Comparison of ENCODE assay signal across 25 cellular contexts in genomic region chr13:28376604-28377003, GRCh38.
DNase-seq lines count a peak whose midpoint lies in the region; ATAC-seq and TF ChIP-seq lines count a peak whose summit lies in the region.
"Had no signal": no experiment of that assay in that cellular context is flagged by ENCODE, and none has a peak within 500 bp of the region (broad histone marks: within the 10 kb centered on the region; RNA-seq: fewer than 3 reads in every experiment).

No MANE protein-coding gene starts in this region.

- no peak overlapping the region for H2BK120ac ChIP-seq in H9 (ENCODE audit: low read depth, low read length, poor library complexity, severe bottlenecking)

- H3K4me3 Mint-ChIP-seq in H9 = no peak overlapping the region
- no peak overlapping the region for H3K4me3 Mint-ChIP-seq in WTC11
- no peak overlapping the region for H3K4me3 Mint-ChIP-seq in stimulated activated naive B cell treated with anti-CD40 and anti-IgM and Interleukin-4, amounts not matched to agents 10 μg/mL and 1 μg/mL and 100 μg/mL, for 72 hours
- H3K4me3 Mint-ChIP-seq: activated CD4-positive, alpha-beta memory T cell treated with anti-CD3 and anti-CD28 coated beads for 36 hours; activated naive CD8-positive, alpha-beta T cell treated with anti-CD3 and anti-CD28 coated beads, Interleukin-2, amount 50 U/mL, for 24 hours; B cell; brain; memory B cell; naive thymus-derived CD4-positive, alpha-beta T cell had no signal

- H3K23me2 ChIP-seq in H9 (ENCODE audit: insufficient read length, low read depth, low read length, poor library complexity, severe bottlenecking) = no peaks in the 10 kb centered on the region

- H3K36me3 ChIP-seq in mucosa of descending colon (ENCODE audit: low read depth) = no peaks in the 10 kb centered on the region
- H3K36me3 ChIP-seq in effector memory CD4-positive, alpha-beta T cell (ENCODE audit: control insufficient read depth, insufficient read depth, low read length) = no peaks in the 10 kb centered on the region
- H3K36me3 ChIP-seq: stomach, tibial nerve had no signal

- no peaks in the 10 kb centered on the region for H3K79me2 ChIP-seq in H9 (ENCODE audit: insufficient read depth, low read length)

- CTCF ChIA-PET in WTC11 (lab: Charles Lee) = interaction anchor here (0.6 to 1.5 kb wide), 2 partner anchors 16 to 424 kb away, joined by 3 to 5 read pairs; no protein-coding TSS in a partner anchor

- H2BK12ac ChIP-seq in H9 (ENCODE audit: insufficient read length, low read depth, low read length) = no peak overlapping the region

- H3K9me3 ChIP-seq in H9 (ENCODE audit: control insufficient read depth, low read depth, low read length) = no peaks in the 10 kb centered on the region
- no peaks in the 10 kb centered on the region for H3K9me3 ChIP-seq in mucosa of descending colon
- H3K9me3 ChIP-seq in effector memory CD4-positive, alpha-beta T cell (ENCODE audit: control insufficient read depth, low read length) = no peaks in the 10 kb centered on the region
- H3K9me3 ChIP-seq: A549, right atrium auricular region, stomach, tibial nerve had no signal

- no peak overlapping the region for H2AK5ac ChIP-seq in H9 (ENCODE audit: insufficient read length, low read length)

- H3K36me3 Mint-ChIP-seq in H9 (ENCODE audit: insufficient read depth in 1 of 3, low read depth in 3 of 3) (peaks cover 0 to 34% (median 4%) of the 10 kb centered on the region in 3 experiments; a peak in 6 of 7 replicates), WTC11 (peaks cover 18% of the 10 kb centered on the region)
- H3K36me3 Mint-ChIP-seq in stimulated activated naive B cell treated with anti-CD40 and anti-IgM and Interleukin-4, amounts not matched to agents 10 μg/mL and 1 μg/mL and 100 μg/mL, for 72 hours = peaks cover 3 to 4% of the 10 kb centered on the region in 2 donors
- H3K36me3 Mint-ChIP-seq: activated CD4-positive, alpha-beta memory T cell treated with anti-CD3 and anti-CD28 coated beads for 36 hours; brain; memory B cell had no signal

- no peak overlapping the region for H4K8ac ChIP-seq in H9 (replicated peaks; ENCODE audit: insufficient read length, low read depth, low read length)

- TF ChIP-seq CTCF in H9 (conservative IDR thresholded peaks at IDR 0.05) = peak; percentile 50
- no peak for TF ChIP-seq CTCF in WTC11 (IDR thresholded peaks at IDR 0.05)
- TF ChIP-seq CTCF in mucosa of descending colon (IDR thresholded peaks at IDR 0.05) = no peak

- H2BK20ac ChIP-seq in H9 (ENCODE audit: low read depth, low read length, poor library complexity, severe bottlenecking) = no peak overlapping the region

- no peaks in the 10 kb centered on the region for H4K20me1 ChIP-seq in H9 (ENCODE audit: control insufficient read depth, insufficient read depth, insufficient read length)

- H3K4me1 Mint-ChIP-seq in H9 = peaks cover 26 to 27% of the 10 kb centered on the region in 2 experiments
- peaks cover 45% of the 10 kb centered on the region for H3K4me1 Mint-ChIP-seq in WTC11
- peaks cover 0 to 6% of the 10 kb centered on the region in 2 donors for H3K4me1 Mint-ChIP-seq in stimulated activated naive B cell treated with anti-CD40 and anti-IgM and Interleukin-4, amounts not matched to agents 10 μg/mL and 1 μg/mL and 100 μg/mL, for 72 hours
- H3K4me1 Mint-ChIP-seq: activated naive CD8-positive, alpha-beta T cell treated with anti-CD3 and anti-CD28 coated beads, Interleukin-2, amount 50 U/mL, for 24 hours; B cell; brain; memory B cell had no signal

- no peak overlapping the region for H3K18ac ChIP-seq in H9 (ENCODE audit: insufficient read length, low read depth, low read length)

- DNase-seq in NCI-H2029 treated with DMSO at 0.1 percent for 48 hours (lab: John Stamatoyannopoulos, UW) (peak; percentile 64), NCI-H2029 (lab: John Stamatoyannopoulos, UW) (no peak), H9 (no peak), WTC11 (ENCODE audit: low spot score) (no peak), mucosa of descending colon (no peak), nucleus accumbens (lab: John Stamatoyannopoulos, UW) (no peak)
- DNase-seq in effector memory CD4-positive, alpha-beta T cell = no peak
- DNase-seq in stimulated activated naive B cell treated with anti-CD40 and anti-IgM and Interleukin-4, amounts not matched to agents 10 μg/mL and 1 μg/mL and 100 μg/mL, for 72 hours = no peak
- DNase-seq: activated CD4-positive, alpha-beta memory T cell treated with anti-CD3 and anti-CD28 coated beads for 36 hours; activated CD4-positive, CD25-positive, alpha-beta regulatory T cell; activated effector memory CD4-positive, alpha-beta T cell treated with anti-CD3 and anti-CD28 coated beads, Interleukin-2, amount 50 U/mL, for 16 hours; activated naive CD8-positive, alpha-beta T cell treated with anti-CD3 and anti-CD28 coated beads, Interleukin-2, amount 50 U/mL, for 24 hours; kidney glomerular epithelial cell; naive thymus-derived CD4-positive, alpha-beta T cell; NCI-H187 treated with DMSO at 0.1 percent for 48 hours; NCI-H526; stimulated activated CD4-positive, alpha-beta T cell treated with anti-CD3 and anti-CD28 coated beads, Interleukin-12 subunit alpha, Interleukin-12 subunit beta, amount 100 ng/mL, for 4 hours; stimulated activated CD4-positive, alpha-beta T cell treated with anti-CD3 and anti-CD28 coated beads, Interleukin-4, amount 100 ng/mL, for 4 hours; stomach had no signal

- H3K4me1 ChIP-seq in H9 (ENCODE audit: insufficient read depth, low read length) = peaks cover 7% of the 10 kb centered on the region; the same call in 1 of the 2 replicates
- no peaks in the 10 kb centered on the region for H3K4me1 ChIP-seq in mucosa of descending colon (ENCODE audit: low read depth)
- no peaks in the 10 kb centered on the region for H3K4me1 ChIP-seq in effector memory CD4-positive, alpha-beta T cell (ENCODE audit: control insufficient read depth, insufficient read depth, low read length, poor library complexity, severe bottlenecking)
- H3K4me1 ChIP-seq: A549, stomach, tibial nerve had no signal

- H3K27ac Mint-ChIP-seq in H9 (0 out of 7 replicates have a peak overlapping the region, but pooled peaks of 1 of the 3 experiments have one; percentile 49), WTC11 (0 out of 2 replicates have a peak overlapping the region, but pooled peaks have one; percentile 10)
- no peak overlapping the region for H3K27ac Mint-ChIP-seq in stimulated activated naive B cell treated with anti-CD40 and anti-IgM and Interleukin-4, amounts not matched to agents 10 μg/mL and 1 μg/mL and 100 μg/mL, for 72 hours
- H3K27ac Mint-ChIP-seq: activated CD4-positive, alpha-beta memory T cell treated with anti-CD3 and anti-CD28 coated beads for 36 hours; activated naive CD8-positive, alpha-beta T cell treated with anti-CD3 and anti-CD28 coated beads, Interleukin-2, amount 50 U/mL, for 24 hours; B cell; memory B cell; naive thymus-derived CD4-positive, alpha-beta T cell had no signal

- ATAC-seq in WTC11 = peak; percentile 55; the same call in 1 of the 2 replicates
- peak; percentile 24 for ATAC-seq in mucosa of descending colon
- ATAC-seq in stimulated activated naive B cell treated with anti-CD40 and anti-IgM and Interleukin-4, amounts not matched to agents 10 μg/mL and 1 μg/mL and 100 μg/mL, for 72 hours (replicated peaks) = no peak
- ATAC-seq: A549; activated naive CD8-positive, alpha-beta T cell treated with anti-CD3 and anti-CD28 coated beads, Interleukin-2, amount 50 U/mL, for 24 hours; naive thymus-derived CD4-positive, alpha-beta T cell had no signal

- H3K27ac ChIP-seq in H9 (ENCODE audit: insufficient read length, low read depth, low read length) = no peak overlapping the region
- H3K27ac ChIP-seq in effector memory CD4-positive, alpha-beta T cell (ENCODE audit: insufficient read depth, low read length, poor library complexity, severe bottlenecking) = no peak overlapping the region
- H3K27ac ChIP-seq: A549, right atrium auricular region, stomach, tibial nerve had no signal

- POLR2A ChIA-PET in WTC11 (lab: Charles Lee) = no interaction called here

- H4K5ac ChIP-seq in H9 (ENCODE audit: insufficient read length, low read depth, low read length) = no peak overlapping the region

- H3K27me3 ChIP-seq in H9 (ENCODE audit: insufficient read depth, low read length) = no peaks in the 10 kb centered on the region
- H3K27me3 ChIP-seq in effector memory CD4-positive, alpha-beta T cell (replicated peaks; ENCODE audit: control insufficient read depth, insufficient read depth, low read length, poor library complexity, severe bottlenecking) = no peaks in the 10 kb centered on the region
- H3K27me3 ChIP-seq: right atrium auricular region, tibial nerve had no signal

- no peak overlapping the region for H3K9ac ChIP-seq in H9 (ENCODE audit: extremely low read depth, insufficient read length, low read length)

- no peak overlapping the region for H3K4ac ChIP-seq in H9 (ENCODE audit: low read depth, low read length)

- H3K14ac ChIP-seq in H9 (ENCODE audit: insufficient read depth, low read length) = no peak overlapping the region

- intact Hi-C loops in mucosa of descending colon (cut with DNase I, micrococcal nuclease) = no loop called here

- no peak overlapping the region for H2BK15ac ChIP-seq in H9 (ENCODE audit: low read depth, low read length)

- H3T11ph ChIP-seq in H9 (ENCODE audit: low read length) = no peak overlapping the region

- H3K56ac ChIP-seq in H9 (ENCODE audit: insufficient read length, low read depth, low read length) = no peak overlapping the region

- no peak overlapping the region for H2AFZ ChIP-seq in H9 (ENCODE audit: low read length)

- no CpG with 5 or more reads among the region's 2 CpGs for WGBS in H9 (ENCODE audit: extremely low coverage, insufficient read length, low lambda C conversion rate)

- H3K9me3 Mint-ChIP-seq in H9 (no peaks in the 10 kb centered on the region), WTC11 (no peaks in the 10 kb centered on the region)
- H3K9me3 Mint-ChIP-seq in stimulated activated naive B cell treated with anti-CD40 and anti-IgM and Interleukin-4, amounts not matched to agents 10 μg/mL and 1 μg/mL and 100 μg/mL, for 72 hours = no peaks in the 10 kb centered on the region
- H3K9me3 Mint-ChIP-seq: activated CD4-positive, alpha-beta memory T cell treated with anti-CD3 and anti-CD28 coated beads for 36 hours; activated naive CD8-positive, alpha-beta T cell treated with anti-CD3 and anti-CD28 coated beads, Interleukin-2, amount 50 U/mL, for 24 hours; brain; memory B cell; naive thymus-derived CD4-positive, alpha-beta T cell had no signal

- no peak overlapping the region for H3K23ac ChIP-seq in H9 (ENCODE audit: insufficient read length, low read depth, low read length)

- no peak overlapping the region for H3K4me3 ChIP-seq in mucosa of descending colon
- no peak overlapping the region for H3K4me3 ChIP-seq in effector memory CD4-positive, alpha-beta T cell (ENCODE audit: insufficient read depth, low read depth, low read length, poor library complexity, severe bottlenecking)
- H3K4me3 ChIP-seq: A549, right atrium auricular region, stomach, tibial nerve had no signal

- no peaks in the 10 kb centered on the region for H3K79me1 ChIP-seq in H9 (ENCODE audit: insufficient read depth, low read depth, low read length, poor library complexity, severe bottlenecking)

- H3K4me2 ChIP-seq in H9 (ENCODE audit: insufficient read depth, insufficient read length, low read length) = no peak overlapping the region
- H3K4me2 ChIP-seq: A549 had no signal

- H3K27me3 Mint-ChIP-seq in H9 (ENCODE audit: low read depth) (no peaks in the 10 kb centered on the region), WTC11 (ENCODE audit: low read depth) (no peaks in the 10 kb centered on the region)
- H3K27me3 Mint-ChIP-seq in stimulated activated naive B cell treated with anti-CD40 and anti-IgM and Interleukin-4, amounts not matched to agents 10 μg/mL and 1 μg/mL and 100 μg/mL, for 72 hours = no peaks in the 10 kb centered on the region
- H3K27me3 Mint-ChIP-seq: activated naive CD8-positive, alpha-beta T cell treated with anti-CD3 and anti-CD28 coated beads, Interleukin-2, amount 50 U/mL, for 24 hours had no signal

- H2BK5ac ChIP-seq in H9 (ENCODE audit: insufficient read length, low read length) = no peak overlapping the region

- H4K91ac ChIP-seq in H9 (ENCODE audit: insufficient read length, low read depth, low read length) = no peak overlapping the region

Comparison
In these comparisons a context has a peak if more than half of its experiments do, and no peak if none do; other contexts are left out.
1. ATAC-seq: peak in WTC11 (single experiment) and mucosa of descending colon (single experiment); none in stimulated activated naive B cell treated with anti-CD40 and anti-IgM and Interleukin-4, amounts not matched to agents 10 μg/mL and 1 μg/mL and 100 μg/mL, for 72 hours (0 of 2).